ENCODE assay signal across 8 cellular contexts in genomic region chr4:8228319-8229250, GRCh38. TPM values are rescaled to one million over a fixed set of nuclear protein-coding genes. Genes with fewer than 3 reads are reported as not detected.
DNase-seq lines count a peak whose midpoint lies in the region; ATAC-seq and TF ChIP-seq lines count a peak whose summit lies in the region.

No MANE protein-coding gene starts in this region.

- H3K27ac Mint-ChIP-seq in activated naive CD8-positive, alpha-beta T cell treated with anti-CD3 and anti-CD28 coated beads, Interleukin-2, amount 50 U/mL, for 24 hours: peak overlapping the region; percentile 83
- H3K27ac Mint-ChIP-seq in immature natural killer cell: peak overlapping the region in 5 of 6 donors; percentile 10 to 73 (median 59)

- no peak overlapping the region for H3K4me3 Mint-ChIP-seq in activated naive CD8-positive, alpha-beta T cell treated with anti-CD3 and anti-CD28 coated beads, Interleukin-2, amount 50 U/mL, for 24 hours
- H3K4me3 Mint-ChIP-seq in immature natural killer cell: peak overlapping the region in 4 of 5 donors; percentile 12 to 67 (median 42)

- H3K9me3 Mint-ChIP-seq in activated naive CD8-positive, alpha-beta T cell treated with anti-CD3 and anti-CD28 coated beads, Interleukin-2, amount 50 U/mL, for 24 hours: no peaks in the 10 kb centered on the region
- H3K9me3 Mint-ChIP-seq in immature natural killer cell: no peaks in the 10 kb centered on the region

- DNase-seq in AG08396 (ENCODE audit: low spot score) (peak; percentile 72), immature natural killer cell (peak; percentile 30 to 61 (median 52)), SKM-1 (lab: John Stamatoyannopoulos, UW; ENCODE audit: unreplicated experiment) (no peak)
- DNase-seq in activated naive CD8-positive, alpha-beta T cell treated with anti-CD3 and anti-CD28 coated beads, Interleukin-2, amount 50 U/mL, for 24 hours: peak; percentile 76
- peak; percentile 73 for DNase-seq in stimulated activated CD4-positive, alpha-beta T cell treated with anti-CD3 and anti-CD28 coated beads, Interleukin-4, amount 100 ng/mL, for 1 hour

- H3K27me3 Mint-ChIP-seq in activated naive CD8-positive, alpha-beta T cell treated with anti-CD3 and anti-CD28 coated beads, Interleukin-2, amount 50 U/mL, for 24 hours: peaks cover 3% of the 10 kb centered on the region
- H3K27me3 Mint-ChIP-seq in immature natural killer cell (ENCODE audit: low read depth in 3 of 3): no peaks in the 10 kb centered on the region

- peaks cover 36% of the 10 kb centered on the region for H3K4me1 Mint-ChIP-seq in activated naive CD8-positive, alpha-beta T cell treated with anti-CD3 and anti-CD28 coated beads, Interleukin-2, amount 50 U/mL, for 24 hours
- H3K4me1 Mint-ChIP-seq in immature natural killer cell: peaks cover 22 to 40% of the 10 kb centered on the region in 2 donors

- ATAC-seq in GM19035 (IDR thresholded peaks at IDR 0.05; ENCODE audit: unreplicated experiment) (peak; percentile 66), HG03280 (IDR thresholded peaks at IDR 0.05; ENCODE audit: unreplicated experiment) (peak; percentile 68), SK-N-SH treated with all-trans-retinoic acid at 6 μM for 48 hours (peak; percentile 65)
- ATAC-seq in activated naive CD8-positive, alpha-beta T cell treated with anti-CD3 and anti-CD28 coated beads, Interleukin-2, amount 50 U/mL, for 24 hours: peak; percentile 83

- H3K36me3 Mint-ChIP-seq in activated naive CD8-positive, alpha-beta T cell treated with anti-CD3 and anti-CD28 coated beads, Interleukin-2, amount 50 U/mL, for 24 hours (ENCODE audit: low read depth): no peaks in the 10 kb centered on the region
- peaks cover 0 to 19% (median 19%) of the 10 kb centered on the region in 3 donors for H3K36me3 Mint-ChIP-seq in immature natural killer cell

TF ChIP-seq in SK-N-SH treated with all-trans-retinoic acid at 6 μM for 48 hours, 23 proteins besides CTCF, POLR2A, EP300 and RAD21:
- TF ChIP-seq SNAI2 (CRISPR knock-in tag; IDR thresholded peaks at IDR 0.05) (no peak), CREB5 (CRISPR knock-in tag; IDR thresholded peaks at IDR 0.05; ENCODE audit: low read depth) (no peak), BACH2 (CRISPR knock-in tag; IDR thresholded peaks at IDR 0.05; ENCODE audit: borderline replicate concordance) (peak; percentile 20; the same call in 1 of the 2 replicates)

RNA-seq across cellular contexts. Expression of gene SH3TC1, which starts 29.5 kb away (rescaled TPM):
- 10 to 100 TPM in 1 of 3 donors, 1 to 10 TPM in 2; 3.4 to 18.1 (median 4.2) TPM for polyA plus RNA-seq in immature natural killer cell

RNA-seq across cellular contexts. Expression of gene HTRA3, which starts 41.0 kb away (rescaled TPM):
- not detected for polyA plus RNA-seq in immature natural killer cell
